ENCODE assay signal across 1 cellular context in the genomic region with DNA sequence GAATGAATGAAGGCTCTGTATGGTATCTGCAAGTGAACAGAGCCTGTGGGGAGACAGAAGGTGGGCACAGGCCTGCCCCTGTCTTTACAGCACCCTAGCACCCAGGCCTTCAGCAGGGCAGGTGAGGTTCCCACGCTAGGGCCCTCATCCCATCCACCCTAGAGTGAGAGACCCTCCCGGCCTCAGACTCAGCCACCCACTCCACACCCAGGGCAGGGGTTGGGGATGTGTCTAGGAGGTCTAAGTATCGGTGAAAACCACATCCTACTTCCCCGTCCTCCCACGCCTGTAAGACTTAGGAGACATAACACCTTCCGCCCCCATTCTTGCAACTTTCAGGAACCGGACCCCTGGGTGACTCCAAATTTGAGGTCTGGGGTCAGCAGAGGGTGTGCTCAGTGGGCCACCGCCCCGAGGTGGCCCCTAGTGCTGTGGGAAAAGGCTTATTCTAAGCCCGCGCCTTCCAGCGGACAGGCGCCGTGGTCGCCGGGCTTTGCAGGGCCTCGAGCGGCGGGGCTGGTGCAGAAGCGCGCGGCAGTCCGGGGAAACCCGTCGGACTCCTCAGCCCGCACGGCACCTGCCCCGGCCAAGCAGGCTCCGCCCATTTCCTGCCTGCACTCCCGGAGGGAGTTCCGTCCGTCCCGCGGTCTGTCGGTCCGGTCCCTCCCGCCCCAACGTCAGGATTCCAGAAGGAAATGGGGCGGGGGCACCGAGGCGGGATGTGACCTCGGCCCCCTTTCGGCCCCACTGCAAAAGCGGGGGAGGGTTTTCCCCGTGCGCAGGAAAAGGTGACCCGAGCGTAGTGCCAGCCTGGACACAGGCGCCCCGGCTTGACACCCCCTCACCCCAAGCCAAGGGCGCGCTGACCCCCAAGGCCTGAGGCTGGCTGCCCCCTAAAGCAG.
TF ChIP-seq lines count a peak whose summit lies in the region.

No MANE protein-coding gene starts in this region.

TF ChIP-seq in K562, 482 proteins besides CTCF, POLR2A, EP300 and RAD21 (continued from another document and continues in another):
- TF ChIP-seq, protein P1, sequence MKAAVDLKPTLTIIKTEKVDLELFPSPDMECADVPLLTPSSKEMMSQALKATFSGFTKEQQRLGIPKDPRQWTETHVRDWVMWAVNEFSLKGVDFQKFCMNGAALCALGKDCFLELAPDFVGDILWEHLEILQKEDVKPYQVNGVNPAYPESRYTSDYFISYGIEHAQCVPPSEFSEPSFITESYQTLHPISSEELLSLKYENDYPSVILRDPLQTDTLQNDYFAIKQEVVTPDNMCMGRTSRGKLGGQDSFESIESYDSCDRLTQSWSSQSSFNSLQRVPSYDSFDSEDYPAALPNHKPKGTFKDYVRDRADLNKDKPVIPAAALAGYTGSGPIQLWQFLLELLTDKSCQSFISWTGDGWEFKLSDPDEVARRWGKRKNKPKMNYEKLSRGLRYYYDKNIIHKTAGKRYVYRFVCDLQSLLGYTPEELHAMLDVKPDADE (conservative IDR thresholded peaks at IDR 0.05; ENCODE audit: control insufficient read depth, low read depth, low read length): peak; percentile 45; the same call in 1 of the 2 replicates
- no peak for TF ChIP-seq ZNF695 (CRISPR knock-in tag; IDR thresholded peaks at IDR 0.05)
- TF ChIP-seq ZBTB1 (CRISPR knock-in tag; IDR thresholded peaks at IDR 0.05; ENCODE audit: borderline replicate concordance, low read depth): no peak; the same call in 1 of the 2 replicates
- no peak for TF ChIP-seq ZKSCAN1 (IDR thresholded peaks at IDR 0.05; ENCODE audit: low read depth, low read length)
- TF ChIP-seq ETV1 (tag; conservative IDR thresholded peaks at IDR 0.05; ENCODE audit: low read depth): 0 out of 2 replicates have a peak, but pooled peaks have one; percentile 13
- TF ChIP-seq SRF (CRISPR knock-in tag; IDR thresholded peaks at IDR 0.05): peak in 1 of 2 experiments; percentile 69; a peak in 2 of 4 replicates
- TF ChIP-seq MXI1 (IDR thresholded peaks at IDR 0.05; ENCODE audit: low read depth, low read length): no peak
- TF ChIP-seq POLR2G (IDR thresholded peaks at IDR 0.05; ENCODE audit: low read depth, low read length): peak; percentile 80
- TF ChIP-seq SMAD4 (CRISPR knock-in tag; conservative IDR thresholded peaks at IDR 0.05): peak; percentile 70
- TF ChIP-seq ZNF165 (CRISPR knock-in tag; IDR thresholded peaks at IDR 0.05; ENCODE audit: borderline replicate concordance): no peak
- TF ChIP-seq HCFC1 (IDR thresholded peaks at IDR 0.05; ENCODE audit: low read depth, low read length): no peak; the same call in 1 of the 2 replicates
- TF ChIP-seq ZNF23 (CRISPR knock-in tag; IDR thresholded peaks at IDR 0.05): no peak
- peak; percentile 53; the same call in 1 of the 2 replicates for TF ChIP-seq ESRRA (IDR thresholded peaks at IDR 0.05; ENCODE audit: borderline replicate concordance, low read depth)
- TF ChIP-seq PCBP1 (IDR thresholded peaks at IDR 0.05; ENCODE audit: low read depth, low read length, poor library complexity, severe bottlenecking): no peak
- TF ChIP-seq, protein P2, sequence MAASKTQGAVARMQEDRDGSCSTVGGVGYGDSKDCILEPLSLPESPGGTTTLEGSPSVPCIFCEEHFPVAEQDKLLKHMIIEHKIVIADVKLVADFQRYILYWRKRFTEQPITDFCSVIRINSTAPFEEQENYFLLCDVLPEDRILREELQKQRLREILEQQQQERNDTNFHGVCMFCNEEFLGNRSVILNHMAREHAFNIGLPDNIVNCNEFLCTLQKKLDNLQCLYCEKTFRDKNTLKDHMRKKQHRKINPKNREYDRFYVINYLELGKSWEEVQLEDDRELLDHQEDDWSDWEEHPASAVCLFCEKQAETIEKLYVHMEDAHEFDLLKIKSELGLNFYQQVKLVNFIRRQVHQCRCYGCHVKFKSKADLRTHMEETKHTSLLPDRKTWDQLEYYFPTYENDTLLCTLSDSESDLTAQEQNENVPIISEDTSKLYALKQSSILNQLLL (CRISPR knock-in tag; IDR thresholded peaks at IDR 0.05; ENCODE audit: borderline replicate concordance): no peak
- no peak for TF ChIP-seq ZEB2 (IDR thresholded peaks at IDR 0.05)
- TF ChIP-seq, protein P3, sequence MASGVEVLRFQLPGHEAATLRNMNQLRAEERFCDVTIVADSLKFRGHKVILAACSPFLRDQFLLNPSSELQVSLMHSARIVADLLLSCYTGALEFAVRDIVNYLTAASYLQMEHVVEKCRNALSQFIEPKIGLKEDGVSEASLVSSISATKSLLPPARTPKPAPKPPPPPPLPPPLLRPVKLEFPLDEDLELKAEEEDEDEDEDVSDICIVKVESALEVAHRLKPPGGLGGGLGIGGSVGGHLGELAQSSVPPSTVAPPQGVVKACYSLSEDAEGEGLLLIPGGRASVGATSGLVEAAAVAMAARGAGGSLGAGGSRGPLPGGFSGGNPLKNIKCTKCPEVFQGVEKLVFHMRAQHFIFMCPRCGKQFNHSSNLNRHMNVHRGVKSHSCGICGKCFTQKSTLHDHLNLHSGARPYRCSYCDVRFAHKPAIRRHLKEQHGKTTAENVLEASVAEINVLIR (CRISPR knock-in tag; IDR thresholded peaks at IDR 0.05): no peak
- no peak for TF ChIP-seq EHMT2 (IDR thresholded peaks at IDR 0.05)
- TF ChIP-seq ZNF780A (CRISPR knock-in tag; IDR thresholded peaks at IDR 0.05): no peak
- no peak for TF ChIP-seq NCOR1 (IDR thresholded peaks at IDR 0.05)
- TF ChIP-seq SAFB2 (IDR thresholded peaks at IDR 0.05; ENCODE audit: borderline replicate concordance, low read depth, low read length, severe bottlenecking): no peak
- no peak for TF ChIP-seq NR2C2 (CRISPR knock-in tag; IDR thresholded peaks at IDR 0.05)
- TF ChIP-seq NR2C2 (tag; IDR thresholded peaks at IDR 0.05): 0 out of 2 replicates have a peak, but pooled peaks have one; percentile 34
- TF ChIP-seq ETV6 (IDR thresholded peaks at IDR 0.05; ENCODE audit: borderline replicate concordance in 1 of 2, low read depth in 2 of 2, low read length in 1 of 2): peak in 1 of 2 experiments; percentile 73; a peak in 1 of 4 replicates
- no peak for TF ChIP-seq ETV6 (CRISPR knock-in tag; IDR thresholded peaks at IDR 0.05; ENCODE audit: borderline replicate concordance)
- no peak for TF ChIP-seq MYBL2 (IDR thresholded peaks at IDR 0.05; ENCODE audit: low read depth)
- no peak for TF ChIP-seq MYBL2 (CRISPR knock-in tag; IDR thresholded peaks at IDR 0.05; ENCODE audit: borderline replicate concordance)
- TF ChIP-seq BHLHE40 (IDR thresholded peaks at IDR 0.05; ENCODE audit: low read length): peak; percentile 57
- TF ChIP-seq, protein P4, sequence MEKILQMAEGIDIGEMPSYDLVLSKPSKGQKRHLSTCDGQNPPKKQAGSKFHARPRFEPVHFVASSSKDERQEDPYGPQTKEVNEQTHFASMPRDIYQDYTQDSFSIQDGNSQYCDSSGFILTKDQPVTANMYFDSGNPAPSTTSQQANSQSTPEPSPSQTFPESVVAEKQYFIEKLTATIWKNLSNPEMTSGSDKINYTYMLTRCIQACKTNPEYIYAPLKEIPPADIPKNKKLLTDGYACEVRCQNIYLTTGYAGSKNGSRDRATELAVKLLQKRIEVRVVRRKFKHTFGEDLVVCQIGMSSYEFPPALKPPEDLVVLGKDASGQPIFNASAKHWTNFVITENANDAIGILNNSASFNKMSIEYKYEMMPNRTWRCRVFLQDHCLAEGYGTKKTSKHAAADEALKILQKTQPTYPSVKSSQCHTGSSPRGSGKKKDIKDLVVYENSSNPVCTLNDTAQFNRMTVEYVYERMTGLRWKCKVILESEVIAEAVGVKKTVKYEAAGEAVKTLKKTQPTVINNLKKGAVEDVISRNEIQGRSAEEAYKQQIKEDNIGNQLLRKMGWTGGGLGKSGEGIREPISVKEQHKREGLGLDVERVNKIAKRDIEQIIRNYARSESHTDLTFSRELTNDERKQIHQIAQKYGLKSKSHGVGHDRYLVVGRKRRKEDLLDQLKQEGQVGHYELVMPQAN (IDR thresholded peaks at IDR 0.05; ENCODE audit: borderline replicate concordance): no peak
- no peak for TF ChIP-seq SMAD3 (CRISPR knock-in tag; conservative IDR thresholded peaks at IDR 0.05)
- TF ChIP-seq, protein P5, sequence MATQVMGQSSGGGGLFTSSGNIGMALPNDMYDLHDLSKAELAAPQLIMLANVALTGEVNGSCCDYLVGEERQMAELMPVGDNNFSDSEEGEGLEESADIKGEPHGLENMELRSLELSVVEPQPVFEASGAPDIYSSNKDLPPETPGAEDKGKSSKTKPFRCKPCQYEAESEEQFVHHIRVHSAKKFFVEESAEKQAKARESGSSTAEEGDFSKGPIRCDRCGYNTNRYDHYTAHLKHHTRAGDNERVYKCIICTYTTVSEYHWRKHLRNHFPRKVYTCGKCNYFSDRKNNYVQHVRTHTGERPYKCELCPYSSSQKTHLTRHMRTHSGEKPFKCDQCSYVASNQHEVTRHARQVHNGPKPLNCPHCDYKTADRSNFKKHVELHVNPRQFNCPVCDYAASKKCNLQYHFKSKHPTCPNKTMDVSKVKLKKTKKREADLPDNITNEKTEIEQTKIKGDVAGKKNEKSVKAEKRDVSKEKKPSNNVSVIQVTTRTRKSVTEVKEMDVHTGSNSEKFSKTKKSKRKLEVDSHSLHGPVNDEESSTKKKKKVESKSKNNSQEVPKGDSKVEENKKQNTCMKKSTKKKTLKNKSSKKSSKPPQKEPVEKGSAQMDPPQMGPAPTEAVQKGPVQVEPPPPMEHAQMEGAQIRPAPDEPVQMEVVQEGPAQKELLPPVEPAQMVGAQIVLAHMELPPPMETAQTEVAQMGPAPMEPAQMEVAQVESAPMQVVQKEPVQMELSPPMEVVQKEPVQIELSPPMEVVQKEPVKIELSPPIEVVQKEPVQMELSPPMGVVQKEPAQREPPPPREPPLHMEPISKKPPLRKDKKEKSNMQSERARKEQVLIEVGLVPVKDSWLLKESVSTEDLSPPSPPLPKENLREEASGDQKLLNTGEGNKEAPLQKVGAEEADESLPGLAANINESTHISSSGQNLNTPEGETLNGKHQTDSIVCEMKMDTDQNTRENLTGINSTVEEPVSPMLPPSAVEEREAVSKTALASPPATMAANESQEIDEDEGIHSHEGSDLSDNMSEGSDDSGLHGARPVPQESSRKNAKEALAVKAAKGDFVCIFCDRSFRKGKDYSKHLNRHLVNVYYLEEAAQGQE (CRISPR knock-in tag; IDR thresholded peaks at IDR 0.05; ENCODE audit: low read depth): no peak
- TF ChIP-seq BRCA1 (IDR thresholded peaks at IDR 0.05): no peak
- no peak for TF ChIP-seq BRCA1 (CRISPR knock-in tag; IDR thresholded peaks at IDR 0.05)
- no peak for TF ChIP-seq C11orf30 (IDR thresholded peaks at IDR 0.05; ENCODE audit: low read depth)
- TF ChIP-seq TSC22D4 (tag; IDR thresholded peaks at IDR 0.05): no peak
- no peak for TF ChIP-seq ZNF766 (CRISPR knock-in tag; conservative IDR thresholded peaks at IDR 0.05)
- no peak for TF ChIP-seq GATAD2A (IDR thresholded peaks at IDR 0.05)
- TF ChIP-seq, protein P6, sequence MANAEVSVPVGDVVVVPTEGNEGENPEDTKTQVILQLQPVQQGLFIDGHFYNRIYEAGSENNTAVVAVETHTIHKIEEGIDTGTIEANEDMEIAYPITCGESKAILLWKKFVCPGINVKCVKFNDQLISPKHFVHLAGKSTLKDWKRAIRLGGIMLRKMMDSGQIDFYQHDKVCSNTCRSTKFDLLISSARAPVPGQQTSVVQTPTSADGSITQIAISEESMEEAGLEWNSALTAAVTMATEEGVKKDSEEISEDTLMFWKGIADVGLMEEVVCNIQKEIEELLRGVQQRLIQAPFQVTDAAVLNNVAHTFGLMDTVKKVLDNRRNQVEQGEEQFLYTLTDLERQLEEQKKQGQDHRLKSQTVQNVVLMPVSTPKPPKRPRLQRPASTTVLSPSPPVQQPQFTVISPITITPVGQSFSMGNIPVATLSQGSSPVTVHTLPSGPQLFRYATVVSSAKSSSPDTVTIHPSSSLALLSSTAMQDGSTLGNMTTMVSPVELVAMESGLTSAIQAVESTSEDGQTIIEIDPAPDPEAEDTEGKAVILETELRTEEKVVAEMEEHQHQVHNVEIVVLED (CRISPR knock-in tag; IDR thresholded peaks at IDR 0.05): no peak
- TF ChIP-seq, protein P7, sequence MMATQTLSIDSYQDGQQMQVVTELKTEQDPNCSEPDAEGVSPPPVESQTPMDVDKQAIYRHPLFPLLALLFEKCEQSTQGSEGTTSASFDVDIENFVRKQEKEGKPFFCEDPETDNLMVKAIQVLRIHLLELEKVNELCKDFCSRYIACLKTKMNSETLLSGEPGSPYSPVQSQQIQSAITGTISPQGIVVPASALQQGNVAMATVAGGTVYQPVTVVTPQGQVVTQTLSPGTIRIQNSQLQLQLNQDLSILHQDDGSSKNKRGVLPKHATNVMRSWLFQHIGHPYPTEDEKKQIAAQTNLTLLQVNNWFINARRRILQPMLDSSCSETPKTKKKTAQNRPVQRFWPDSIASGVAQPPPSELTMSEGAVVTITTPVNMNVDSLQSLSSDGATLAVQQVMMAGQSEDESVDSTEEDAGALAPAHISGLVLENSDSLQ (IDR thresholded peaks at IDR 0.05): no peak
- no peak for TF ChIP-seq HNRNPH1 (optimal IDR thresholded peaks at IDR 0.05; ENCODE audit: low read depth, low read length)
- no peak for TF ChIP-seq ZNF584 (CRISPR knock-in tag; IDR thresholded peaks at IDR 0.05; ENCODE audit: low read depth)
- no peak for TF ChIP-seq SMARCA4 (IDR thresholded peaks at IDR 0.05)
- no peak; the same call in 1 of the 2 replicates for TF ChIP-seq ARID1B (IDR thresholded peaks at IDR 0.05)
- TF ChIP-seq GTF2A2 (tag; IDR thresholded peaks at IDR 0.05): no peak
- 0 out of 2 replicates have a peak, but pooled peaks have one; percentile 5 for TF ChIP-seq FOSL1 (tag; conservative IDR thresholded peaks at IDR 0.05)
- TF ChIP-seq ZNF212 (CRISPR knock-in tag; IDR thresholded peaks at IDR 0.05): no peak
- TF ChIP-seq FOXJ3 (CRISPR knock-in tag; IDR thresholded peaks at IDR 0.05): no peak
- TF ChIP-seq, protein P8, sequence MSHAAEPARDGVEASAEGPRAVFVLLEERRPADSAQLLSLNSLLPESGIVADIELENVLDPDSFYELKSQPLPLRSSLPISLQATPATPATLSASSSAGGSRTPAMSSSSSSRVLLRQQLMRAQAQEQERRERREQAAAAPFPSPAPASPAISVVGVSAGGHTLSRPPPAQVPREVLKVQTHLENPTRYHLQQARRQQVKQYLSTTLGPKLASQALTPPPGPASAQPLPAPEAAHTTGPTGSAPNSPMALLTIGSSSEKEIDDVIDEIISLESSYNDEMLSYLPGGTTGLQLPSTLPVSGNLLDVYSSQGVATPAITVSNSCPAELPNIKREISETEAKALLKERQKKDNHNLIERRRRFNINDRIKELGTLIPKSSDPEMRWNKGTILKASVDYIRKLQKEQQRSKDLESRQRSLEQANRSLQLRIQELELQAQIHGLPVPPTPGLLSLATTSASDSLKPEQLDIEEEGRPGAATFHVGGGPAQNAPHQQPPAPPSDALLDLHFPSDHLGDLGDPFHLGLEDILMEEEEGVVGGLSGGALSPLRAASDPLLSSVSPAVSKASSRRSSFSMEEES (CRISPR knock-in tag; IDR thresholded peaks at IDR 0.05): no peak
- TF ChIP-seq CXXC5 (CRISPR knock-in tag; IDR thresholded peaks at IDR 0.05): peak; percentile 68
- no peak for TF ChIP-seq ZNF79 (CRISPR knock-in tag; IDR thresholded peaks at IDR 0.05; ENCODE audit: low read depth)
- TF ChIP-seq GABPB2 (CRISPR knock-in tag; conservative IDR thresholded peaks at IDR 0.05): no peak
- TF ChIP-seq TOE1 (IDR thresholded peaks at IDR 0.05; ENCODE audit: borderline replicate concordance): no peak
- TF ChIP-seq TOE1 (CRISPR knock-in tag; IDR thresholded peaks at IDR 0.05; ENCODE audit: borderline replicate concordance, low read depth): no peak
